15 cellular contexts compared by ENCODE assay signal in genomic region chr22:25102722-25103121, GRCh38.
DNase-seq lines count a peak whose midpoint lies in the region; ATAC-seq and TF ChIP-seq lines count a peak whose summit lies in the region.
"Had no signal": no experiment of that assay in that cellular context is flagged by ENCODE, and none has a peak within 500 bp of the region (broad histone marks: within the 10 kb centered on the region; RNA-seq: fewer than 3 reads in every experiment).

No MANE protein-coding gene starts in this region.

- TF ChIP-seq POLR2A in Peyer's patch (IDR thresholded peaks at IDR 0.05): no peak

- peak overlapping the region; percentile 8 for H3K27ac ChIP-seq in angular gyrus (ENCODE audit: low read depth, low read length)
- H3K27ac ChIP-seq in mesenchymal stem cell (ENCODE audit: low read length, poor library complexity, severe bottlenecking): no peak overlapping the region
- no peak overlapping the region for H3K27ac ChIP-seq in left lung
- H3K27ac ChIP-seq in Peyer's patch: no peak overlapping the region
- H3K27ac ChIP-seq: A549, C4-2B had no signal

- H3K23ac ChIP-seq in mesenchymal stem cell (ENCODE audit: low read length in 2 of 2): no peak overlapping the region

- H3K9me3 ChIP-seq in mesenchymal stem cell (ENCODE audit: control insufficient read depth, low read length) (no peaks in the 10 kb centered on the region), left lung (no peaks in the 10 kb centered on the region), Peyer's patch (no peaks in the 10 kb centered on the region)
- H3K9me3 ChIP-seq: A549, BE2C, HAP-1 had no signal

- no peak overlapping the region for H2BK12ac ChIP-seq in mesenchymal stem cell (ENCODE audit: low read length in 2 of 2)

- no peak overlapping the region for H2AFZ ChIP-seq in mesenchymal stem cell (ENCODE audit: low read depth, low read length)

- H3K27me3 ChIP-seq in mesenchymal stem cell (ENCODE audit: control insufficient read depth in 1 of 2, insufficient read depth in 1 of 2, low read length in 2 of 2) (peaks cover 0 to 3% of the 10 kb centered on the region in 2 experiments), left lung (no peaks in the 10 kb centered on the region), Peyer's patch (no peaks in the 10 kb centered on the region)
- H3K27me3 ChIP-seq: BE2C had no signal

- peak in 24 of 42 donors; percentile 13 to 77 (median 45) for DNase-seq in head of caudate nucleus
- DNase-seq in mesenchymal stem cell: no peak
- no peak for DNase-seq in Right ventricle myocardium superior
- DNase-seq in epidermal melanocyte (ENCODE audit: insufficient read length, low spot score): no peak
- DNase-seq in left lung: no peak
- no peak for DNase-seq in Peyer's patch
- DNase-seq: BE2C; CD8-positive, alpha-beta T cell; COR-L47; DMS53; GF-D8 had no signal

- H3K36me3 ChIP-seq in mesenchymal stem cell (ENCODE audit: control insufficient read depth in 1 of 2, insufficient read depth in 2 of 2, low read depth in 1 of 2, low read length in 2 of 2) (no peaks in the 10 kb centered on the region), left lung (no peaks in the 10 kb centered on the region), Peyer's patch (no peaks in the 10 kb centered on the region)
- H3K36me3 ChIP-seq: BE2C, HAP-1 had no signal

- peak overlapping the region; percentile 32 for H2BK5ac ChIP-seq in mesenchymal stem cell (ENCODE audit: low read depth, low read length, poor library complexity, severe bottlenecking)

- H2BK120ac ChIP-seq in mesenchymal stem cell (ENCODE audit: low read depth, low read length): no peak overlapping the region

- no peak overlapping the region for H4K91ac ChIP-seq in mesenchymal stem cell (ENCODE audit: low read length)

- H2BK15ac ChIP-seq in mesenchymal stem cell (ENCODE audit: low read depth, poor library complexity, severe bottlenecking): no peak overlapping the region

- intact Hi-C loops in head of caudate nucleus (cut with DNase I): no loop called here
- intact Hi-C loops in Right ventricle myocardium superior (cut with DNase I): no loop called here
- intact Hi-C loops in left lung (cut with DNase I): no loop called here

- 87% methylated on average over 10 of the region's 10 CpGs for WGBS in mesenchymal stem cell

- H3K9ac ChIP-seq in mesenchymal stem cell (ENCODE audit: low read length): no peak overlapping the region

- no peak overlapping the region for H3K4ac ChIP-seq in mesenchymal stem cell (ENCODE audit: low read depth in 1 of 2, low read length in 2 of 2)

- H3K18ac ChIP-seq in mesenchymal stem cell (ENCODE audit: low read depth in 1 of 2, low read length in 2 of 2): no peak overlapping the region

- H4K8ac ChIP-seq in mesenchymal stem cell (ENCODE audit: low read length): no peak overlapping the region

- ATAC-seq in Right ventricle myocardium superior (ENCODE audit: poor library complexity) (no peak), left lung (no peak)
- ATAC-seq: A549; CD8-positive, alpha-beta T cell had no signal

- H3K4me1 ChIP-seq in mesenchymal stem cell (ENCODE audit: control insufficient read depth, insufficient read depth, low read depth, low read length) (peaks cover 10% of the 10 kb centered on the region), left lung (no peaks in the 10 kb centered on the region), Peyer's patch (no peaks in the 10 kb centered on the region)
- H3K4me1 ChIP-seq: A549, BE2C, HAP-1 had no signal

- H3K4me3 ChIP-seq in mesenchymal stem cell (ENCODE audit: insufficient read depth in 1 of 2, low read depth in 1 of 2, low read length in 2 of 2) (no peak overlapping the region), left lung (no peak overlapping the region), Peyer's patch (no peak overlapping the region)
- H3K4me3 ChIP-seq: A549, HAP-1 had no signal

- TF ChIP-seq CTCF in left lung (IDR thresholded peaks at IDR 0.05): no peak
- no peak for TF ChIP-seq CTCF in Peyer's patch (IDR thresholded peaks at IDR 0.05)

- H2AK5ac ChIP-seq in mesenchymal stem cell (ENCODE audit: low read length, severe bottlenecking): no peak overlapping the region

- no peak overlapping the region for H3K14ac ChIP-seq in mesenchymal stem cell (ENCODE audit: low read length in 2 of 2)

- no peak overlapping the region for H3K4me2 ChIP-seq in mesenchymal stem cell (ENCODE audit: low read length, poor library complexity, severe bottlenecking)
- H3K4me2 ChIP-seq: A549 had no signal

- no peaks in the 10 kb centered on the region for H3K79me1 ChIP-seq in mesenchymal stem cell (replicated peaks; ENCODE audit: low read length, poor library complexity, severe bottlenecking)

Comparison
In these comparisons a context has a peak if more than half of its experiments do, and no peak if none do; other contexts are left out.
1. DNase-seq: peak in head of caudate nucleus (24 of 42); none in mesenchymal stem cell (single experiment), Right ventricle myocardium superior (single experiment), epidermal melanocyte (single experiment), left lung (0 of 2) and Peyer's patch (0 of 3).